Comparison of ENCODE assay signal across 1 cellular context in the genomic region with DNA sequence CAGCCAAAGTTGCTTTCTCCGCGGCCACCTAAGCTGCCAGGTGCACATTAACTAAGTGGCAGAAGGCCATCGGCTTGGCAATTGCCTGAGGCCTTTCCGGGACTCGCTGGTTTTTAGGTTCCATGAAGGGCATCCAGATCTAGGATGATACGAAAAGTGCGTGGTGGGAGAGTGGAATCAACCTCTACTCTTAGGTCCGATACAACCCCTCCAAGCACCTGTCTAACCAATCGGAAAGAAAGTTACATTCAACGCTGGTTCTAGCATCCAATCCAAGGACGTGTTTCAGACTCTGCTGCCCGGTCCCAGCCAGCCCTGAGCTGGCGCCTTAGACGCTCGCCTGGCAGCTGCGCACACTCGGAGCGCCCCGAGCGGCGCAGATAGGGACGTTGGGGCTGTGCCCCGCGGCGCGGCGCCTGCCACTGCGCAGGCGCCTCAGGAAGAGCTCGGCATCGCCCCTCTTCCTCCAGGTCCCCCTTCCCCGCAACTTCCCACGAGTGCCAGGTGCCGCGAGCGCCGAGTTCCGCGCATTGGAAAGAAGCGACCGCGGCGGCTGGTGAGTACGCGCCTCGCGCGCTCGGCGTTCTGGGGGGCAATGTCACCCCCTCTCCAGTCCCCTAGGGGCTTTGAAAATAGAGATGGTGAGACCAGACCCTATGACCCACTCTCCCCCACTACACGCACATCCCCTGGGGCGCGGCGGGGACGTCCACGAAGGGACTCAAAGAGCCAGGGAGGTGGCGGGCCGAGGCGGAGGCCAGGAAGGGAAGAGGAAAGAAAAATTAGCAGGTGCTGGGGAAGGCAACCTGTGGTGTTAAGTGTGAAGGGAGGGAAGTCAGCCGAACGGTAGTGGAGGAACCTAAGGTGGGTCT.
TF ChIP-seq lines count a peak whose summit lies in the region.

A gene with protein sequence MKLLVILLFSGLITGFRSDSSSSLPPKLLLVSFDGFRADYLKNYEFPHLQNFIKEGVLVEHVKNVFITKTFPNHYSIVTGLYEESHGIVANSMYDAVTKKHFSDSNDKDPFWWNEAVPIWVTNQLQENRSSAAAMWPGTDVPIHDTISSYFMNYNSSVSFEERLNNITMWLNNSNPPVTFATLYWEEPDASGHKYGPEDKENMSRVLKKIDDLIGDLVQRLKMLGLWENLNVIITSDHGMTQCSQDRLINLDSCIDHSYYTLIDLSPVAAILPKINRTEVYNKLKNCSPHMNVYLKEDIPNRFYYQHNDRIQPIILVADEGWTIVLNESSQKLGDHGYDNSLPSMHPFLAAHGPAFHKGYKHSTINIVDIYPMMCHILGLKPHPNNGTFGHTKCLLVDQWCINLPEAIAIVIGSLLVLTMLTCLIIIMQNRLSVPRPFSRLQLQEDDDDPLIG (plus strand): TSS at position 356 of the 872 bp plus-strand sequence. CDS start 9,595 bp downstream, outside the sequence.

TF ChIP-seq in H1, 55 proteins besides CTCF, POLR2A, EP300 and RAD21 (continues in another document):
- no peak for TF ChIP-seq TEAD4 (IDR thresholded peaks at IDR 0.05; ENCODE audit: low read depth, low read length)
- no peak for TF ChIP-seq TAF7 (optimal IDR thresholded peaks at IDR 0.05; ENCODE audit: borderline replicate concordance, low read depth, low read length)
- peak; percentile 17; the same call in 1 of the 2 replicates for TF ChIP-seq TAF1 (IDR thresholded peaks at IDR 0.05; ENCODE audit: low read depth, low read length)
- no peak for TF ChIP-seq SP4 (IDR thresholded peaks at IDR 0.05; ENCODE audit: low read length)
- no peak for TF ChIP-seq HDAC6 (IDR thresholded peaks at IDR 0.05; ENCODE audit: low read depth, low read length)
- no peak for TF ChIP-seq POLR2AphosphoS5 (IDR thresholded peaks at IDR 0.05; ENCODE audit: low read depth, low read length)
- TF ChIP-seq, protein P1, sequence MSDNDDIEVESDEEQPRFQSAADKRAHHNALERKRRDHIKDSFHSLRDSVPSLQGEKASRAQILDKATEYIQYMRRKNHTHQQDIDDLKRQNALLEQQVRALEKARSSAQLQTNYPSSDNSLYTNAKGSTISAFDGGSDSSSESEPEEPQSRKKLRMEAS (IDR thresholded peaks at IDR 0.05): no peak; the same call in 1 of the 2 replicates
- peak; percentile 37; the same call in 1 of the 2 replicates for TF ChIP-seq CREB1 (IDR thresholded peaks at IDR 0.05)
- no peak for TF ChIP-seq TCF12 (IDR thresholded peaks at IDR 0.05; ENCODE audit: low read depth, low read length)
- no peak for TF ChIP-seq SIN3A (conservative IDR thresholded peaks at IDR 0.05 in 1 of 2, IDR thresholded peaks at IDR 0.05 in 1 of 2; ENCODE audit: low read depth in 1 of 2, low read length in 2 of 2)
- TF ChIP-seq YY1 (IDR thresholded peaks at IDR 0.05; ENCODE audit: low read depth, low read length): no peak
- TF ChIP-seq BACH1 (IDR thresholded peaks at IDR 0.05; ENCODE audit: low read length): no peak
- 0 out of 2 replicates have a peak, but pooled peaks have one; percentile 34 for TF ChIP-seq PHF8 (conservative IDR thresholded peaks at IDR 0.05; ENCODE audit: low read depth, low read length)
- TF ChIP-seq GTF2F1 (IDR thresholded peaks at IDR 0.05; ENCODE audit: borderline replicate concordance, low read depth, low read length): no peak
- TF ChIP-seq ASH2L (IDR thresholded peaks at IDR 0.05; ENCODE audit: low read length): peak; percentile 93
- no peak for TF ChIP-seq BCL11A (IDR thresholded peaks at IDR 0.05; ENCODE audit: low read depth in 2 of 2, low read length in 2 of 2)
- TF ChIP-seq, protein P2, sequence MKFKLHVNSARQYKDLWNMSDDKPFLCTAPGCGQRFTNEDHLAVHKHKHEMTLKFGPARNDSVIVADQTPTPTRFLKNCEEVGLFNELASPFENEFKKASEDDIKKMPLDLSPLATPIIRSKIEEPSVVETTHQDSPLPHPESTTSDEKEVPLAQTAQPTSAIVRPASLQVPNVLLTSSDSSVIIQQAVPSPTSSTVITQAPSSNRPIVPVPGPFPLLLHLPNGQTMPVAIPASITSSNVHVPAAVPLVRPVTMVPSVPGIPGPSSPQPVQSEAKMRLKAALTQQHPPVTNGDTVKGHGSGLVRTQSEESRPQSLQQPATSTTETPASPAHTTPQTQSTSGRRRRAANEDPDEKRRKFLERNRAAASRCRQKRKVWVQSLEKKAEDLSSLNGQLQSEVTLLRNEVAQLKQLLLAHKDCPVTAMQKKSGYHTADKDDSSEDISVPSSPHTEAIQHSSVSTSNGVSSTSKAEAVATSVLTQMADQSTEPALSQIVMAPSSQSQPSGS (IDR thresholded peaks at IDR 0.05; ENCODE audit: low read length): no peak
- TF ChIP-seq CBX5 (IDR thresholded peaks at IDR 0.05; ENCODE audit: low read depth, low read length): no peak
- TF ChIP-seq EZH2 (IDR thresholded peaks at IDR 0.05; ENCODE audit: low read depth, low read length, severe bottlenecking): no peak
- no peak for TF ChIP-seq MAFK (IDR thresholded peaks at IDR 0.05; ENCODE audit: low read depth, low read length)
- TF ChIP-seq POU5F1 (IDR thresholded peaks at IDR 0.05; ENCODE audit: low read depth, low read length): no peak
- TF ChIP-seq BRCA1 (IDR thresholded peaks at IDR 0.05; ENCODE audit: low read depth, low read length): no peak
- TF ChIP-seq EGR1 (IDR thresholded peaks at IDR 0.05; ENCODE audit: borderline replicate concordance, low read depth, low read length): no peak
- TF ChIP-seq RNF2 (IDR thresholded peaks at IDR 0.05; ENCODE audit: borderline replicate concordance, low read depth, low read length, missing control alignments, poor library complexity, severe bottlenecking): no peak
- TF ChIP-seq SIRT6 (IDR thresholded peaks at IDR 0.05; ENCODE audit: low read length): no peak
- TF ChIP-seq KDM5A (IDR thresholded peaks at IDR 0.05; ENCODE audit: low read length): no peak
- TF ChIP-seq, protein P3, sequence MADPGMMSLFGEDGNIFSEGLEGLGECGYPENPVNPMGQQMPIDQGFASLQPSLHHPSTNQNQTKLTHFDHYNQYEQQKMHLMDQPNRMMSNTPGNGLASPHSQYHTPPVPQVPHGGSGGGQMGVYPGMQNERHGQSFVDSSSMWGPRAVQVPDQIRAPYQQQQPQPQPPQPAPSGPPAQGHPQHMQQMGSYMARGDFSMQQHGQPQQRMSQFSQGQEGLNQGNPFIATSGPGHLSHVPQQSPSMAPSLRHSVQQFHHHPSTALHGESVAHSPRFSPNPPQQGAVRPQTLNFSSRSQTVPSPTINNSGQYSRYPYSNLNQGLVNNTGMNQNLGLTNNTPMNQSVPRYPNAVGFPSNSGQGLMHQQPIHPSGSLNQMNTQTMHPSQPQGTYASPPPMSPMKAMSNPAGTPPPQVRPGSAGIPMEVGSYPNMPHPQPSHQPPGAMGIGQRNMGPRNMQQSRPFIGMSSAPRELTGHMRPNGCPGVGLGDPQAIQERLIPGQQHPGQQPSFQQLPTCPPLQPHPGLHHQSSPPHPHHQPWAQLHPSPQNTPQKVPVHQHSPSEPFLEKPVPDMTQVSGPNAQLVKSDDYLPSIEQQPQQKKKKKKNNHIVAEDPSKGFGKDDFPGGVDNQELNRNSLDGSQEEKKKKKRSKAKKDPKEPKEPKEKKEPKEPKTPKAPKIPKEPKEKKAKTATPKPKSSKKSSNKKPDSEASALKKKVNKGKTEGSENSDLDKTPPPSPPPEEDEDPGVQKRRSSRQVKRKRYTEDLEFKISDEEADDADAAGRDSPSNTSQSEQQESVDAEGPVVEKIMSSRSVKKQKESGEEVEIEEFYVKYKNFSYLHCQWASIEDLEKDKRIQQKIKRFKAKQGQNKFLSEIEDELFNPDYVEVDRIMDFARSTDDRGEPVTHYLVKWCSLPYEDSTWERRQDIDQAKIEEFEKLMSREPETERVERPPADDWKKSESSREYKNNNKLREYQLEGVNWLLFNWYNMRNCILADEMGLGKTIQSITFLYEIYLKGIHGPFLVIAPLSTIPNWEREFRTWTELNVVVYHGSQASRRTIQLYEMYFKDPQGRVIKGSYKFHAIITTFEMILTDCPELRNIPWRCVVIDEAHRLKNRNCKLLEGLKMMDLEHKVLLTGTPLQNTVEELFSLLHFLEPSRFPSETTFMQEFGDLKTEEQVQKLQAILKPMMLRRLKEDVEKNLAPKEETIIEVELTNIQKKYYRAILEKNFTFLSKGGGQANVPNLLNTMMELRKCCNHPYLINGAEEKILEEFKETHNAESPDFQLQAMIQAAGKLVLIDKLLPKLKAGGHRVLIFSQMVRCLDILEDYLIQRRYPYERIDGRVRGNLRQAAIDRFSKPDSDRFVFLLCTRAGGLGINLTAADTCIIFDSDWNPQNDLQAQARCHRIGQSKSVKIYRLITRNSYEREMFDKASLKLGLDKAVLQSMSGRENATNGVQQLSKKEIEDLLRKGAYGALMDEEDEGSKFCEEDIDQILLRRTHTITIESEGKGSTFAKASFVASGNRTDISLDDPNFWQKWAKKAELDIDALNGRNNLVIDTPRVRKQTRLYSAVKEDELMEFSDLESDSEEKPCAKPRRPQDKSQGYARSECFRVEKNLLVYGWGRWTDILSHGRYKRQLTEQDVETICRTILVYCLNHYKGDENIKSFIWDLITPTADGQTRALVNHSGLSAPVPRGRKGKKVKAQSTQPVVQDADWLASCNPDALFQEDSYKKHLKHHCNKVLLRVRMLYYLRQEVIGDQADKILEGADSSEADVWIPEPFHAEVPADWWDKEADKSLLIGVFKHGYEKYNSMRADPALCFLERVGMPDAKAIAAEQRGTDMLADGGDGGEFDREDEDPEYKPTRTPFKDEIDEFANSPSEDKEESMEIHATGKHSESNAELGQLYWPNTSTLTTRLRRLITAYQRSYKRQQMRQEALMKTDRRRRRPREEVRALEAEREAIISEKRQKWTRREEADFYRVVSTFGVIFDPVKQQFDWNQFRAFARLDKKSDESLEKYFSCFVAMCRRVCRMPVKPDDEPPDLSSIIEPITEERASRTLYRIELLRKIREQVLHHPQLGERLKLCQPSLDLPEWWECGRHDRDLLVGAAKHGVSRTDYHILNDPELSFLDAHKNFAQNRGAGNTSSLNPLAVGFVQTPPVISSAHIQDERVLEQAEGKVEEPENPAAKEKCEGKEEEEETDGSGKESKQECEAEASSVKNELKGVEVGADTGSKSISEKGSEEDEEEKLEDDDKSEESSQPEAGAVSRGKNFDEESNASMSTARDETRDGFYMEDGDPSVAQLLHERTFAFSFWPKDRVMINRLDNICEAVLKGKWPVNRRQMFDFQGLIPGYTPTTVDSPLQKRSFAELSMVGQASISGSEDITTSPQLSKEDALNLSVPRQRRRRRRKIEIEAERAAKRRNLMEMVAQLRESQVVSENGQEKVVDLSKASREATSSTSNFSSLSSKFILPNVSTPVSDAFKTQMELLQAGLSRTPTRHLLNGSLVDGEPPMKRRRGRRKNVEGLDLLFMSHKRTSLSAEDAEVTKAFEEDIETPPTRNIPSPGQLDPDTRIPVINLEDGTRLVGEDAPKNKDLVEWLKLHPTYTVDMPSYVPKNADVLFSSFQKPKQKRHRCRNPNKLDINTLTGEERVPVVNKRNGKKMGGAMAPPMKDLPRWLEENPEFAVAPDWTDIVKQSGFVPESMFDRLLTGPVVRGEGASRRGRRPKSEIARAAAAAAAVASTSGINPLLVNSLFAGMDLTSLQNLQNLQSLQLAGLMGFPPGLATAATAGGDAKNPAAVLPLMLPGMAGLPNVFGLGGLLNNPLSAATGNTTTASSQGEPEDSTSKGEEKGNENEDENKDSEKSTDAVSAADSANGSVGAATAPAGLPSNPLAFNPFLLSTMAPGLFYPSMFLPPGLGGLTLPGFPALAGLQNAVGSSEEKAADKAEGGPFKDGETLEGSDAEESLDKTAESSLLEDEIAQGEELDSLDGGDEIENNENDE (IDR thresholded peaks at IDR 0.05; ENCODE audit: insufficient replicate concordance, low read length): no peak
- TF ChIP-seq RBBP5 (IDR thresholded peaks at IDR 0.05; ENCODE audit: borderline replicate concordance, low read depth, low read length): peak; percentile 92; the same call in 1 of the 2 replicates
- TF ChIP-seq JUN (IDR thresholded peaks at IDR 0.05; ENCODE audit: low read depth, low read length): no peak
- no peak for TF ChIP-seq SIX5 (IDR thresholded peaks at IDR 0.05; ENCODE audit: low read depth, low read length)
- TF ChIP-seq CHD1 (IDR thresholded peaks at IDR 0.05; ENCODE audit: low read depth, low read length): no peak
- TF ChIP-seq SP2 (IDR thresholded peaks at IDR 0.05; ENCODE audit: low read length): no peak
- TF ChIP-seq CTBP2 (IDR thresholded peaks at IDR 0.05; ENCODE audit: borderline replicate concordance, insufficient read depth, insufficient read length, low read length): no peak
- peak in 1 of 2 experiments; percentile 59; a peak in 1 of 4 replicates for TF ChIP-seq HDAC2 (IDR thresholded peaks at IDR 0.05; ENCODE audit: borderline replicate concordance in 1 of 2, low read depth in 2 of 2, low read length in 2 of 2)
- TF ChIP-seq SUZ12 (IDR thresholded peaks at IDR 0.05; ENCODE audit: low read length): no peak
- 0 out of 2 replicates have a peak, but pooled peaks have one; percentile 47 for TF ChIP-seq FOSL1 (IDR thresholded peaks at IDR 0.05; ENCODE audit: insufficient read depth, low read depth, low read length)
- TF ChIP-seq JUND (IDR thresholded peaks at IDR 0.05; ENCODE audit: low read length): no peak
- TF ChIP-seq KDM1A (IDR thresholded peaks at IDR 0.05; ENCODE audit: borderline replicate concordance, low read length): no peak; the same call in 1 of the 2 replicates
- TF ChIP-seq TBP (IDR thresholded peaks at IDR 0.05; ENCODE audit: low read depth, low read length): no peak
- TF ChIP-seq CHD2 (IDR thresholded peaks at IDR 0.05; ENCODE audit: low read length): peak; percentile 62; the same call in 1 of the 2 replicates
- no peak for TF ChIP-seq GABPA (IDR thresholded peaks at IDR 0.05; ENCODE audit: borderline replicate concordance, insufficient read depth, low read length)
- no peak for TF ChIP-seq RFX5 (IDR thresholded peaks at IDR 0.05; ENCODE audit: borderline replicate concordance, low read depth, low read length)
- TF ChIP-seq SRF (IDR thresholded peaks at IDR 0.05; ENCODE audit: low read depth, low read length): no peak
- no peak for TF ChIP-seq CBX8 (IDR thresholded peaks at IDR 0.05; ENCODE audit: borderline replicate concordance, low read depth, low read length)
- TF ChIP-seq, protein P4, sequence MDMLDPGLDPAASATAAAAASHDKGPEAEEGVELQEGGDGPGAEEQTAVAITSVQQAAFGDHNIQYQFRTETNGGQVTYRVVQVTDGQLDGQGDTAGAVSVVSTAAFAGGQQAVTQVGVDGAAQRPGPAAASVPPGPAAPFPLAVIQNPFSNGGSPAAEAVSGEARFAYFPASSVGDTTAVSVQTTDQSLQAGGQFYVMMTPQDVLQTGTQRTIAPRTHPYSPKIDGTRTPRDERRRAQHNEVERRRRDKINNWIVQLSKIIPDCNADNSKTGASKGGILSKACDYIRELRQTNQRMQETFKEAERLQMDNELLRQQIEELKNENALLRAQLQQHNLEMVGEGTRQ (IDR thresholded peaks at IDR 0.05; ENCODE audit: low read length): no peak
- TF ChIP-seq NANOG (IDR thresholded peaks at IDR 0.05; ENCODE audit: insufficient read depth, low read depth, low read length, poor library complexity, severe bottlenecking): no peak
- TF ChIP-seq, protein P5, sequence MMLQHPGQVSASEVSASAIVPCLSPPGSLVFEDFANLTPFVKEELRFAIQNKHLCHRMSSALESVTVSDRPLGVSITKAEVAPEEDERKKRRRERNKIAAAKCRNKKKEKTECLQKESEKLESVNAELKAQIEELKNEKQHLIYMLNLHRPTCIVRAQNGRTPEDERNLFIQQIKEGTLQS (IDR thresholded peaks at IDR 0.05; ENCODE audit: insufficient read depth, low read depth, low read length): no peak
- peak; percentile 95 for TF ChIP-seq SP1 (IDR thresholded peaks at IDR 0.05; ENCODE audit: low read depth, low read length)
- peak; percentile 76 for TF ChIP-seq KDM4A (IDR thresholded peaks at IDR 0.05; ENCODE audit: low read depth, low read length, severe bottlenecking)
- TF ChIP-seq CEBPB (IDR thresholded peaks at IDR 0.05; ENCODE audit: low read depth, low read length): no peak
- TF ChIP-seq SAP30 (IDR thresholded peaks at IDR 0.05; ENCODE audit: insufficient read depth, insufficient replicate concordance, low read length): no peak
